Comparison of ENCODE assay signal across 24 cellular contexts in genomic region chr7:30855936-30856335, GRCh38. TPM values are rescaled to one million over a fixed set of nuclear protein-coding genes. Genes with fewer than 3 reads are reported as not detected.
"Had no signal": no experiment of that assay in that cellular context is flagged by ENCODE, and none has a peak within 500 bp of the region (broad histone marks: within the 10 kb centered on the region; RNA-seq: fewer than 3 reads in every experiment).

No MANE protein-coding gene starts in this region.

- H3K9me2 ChIP-seq: SK-N-SH had no signal

- ATAC-seq: Panc1, PC-3 had no signal

- H3K4me2 ChIP-seq: SK-N-SH had no signal

- H3K9me3 ChIP-seq: SK-N-SH had no signal

- H3K27ac ChIP-seq: HL-60, RWPE1 had no signal

- DNase-seq: KBM-7; MV-4-11; NCI-H1048; NCI-H1105; NCI-H1417; NCI-H1436 treated with DMSO at 0.1 percent for 48 hours; NCI-H1694; NCI-H187 treated with DMSO at 0.1 percent for 48 hours; NCI-H2081; NCI-H2107; NCI-H2227 treated with DMSO at 0.1 percent for 48 hours; NCI-H524; NCI-H526 treated with DMSO at 0.1 percent for 48 hours; NCI-H748 treated with DMSO at 0.1 percent for 48 hours; NK-92 treated with Interleukin-12 subunit alpha and Interleukin-12 subunit beta, amount 100 ng/mL, for 24 hours; PC-3; SHP77; SK-N-SH; SW 1271 had no signal

RNA-seq across cellular contexts. Expression of gene AQP1, which starts 55.7 kb away (rescaled TPM):
- total RNA-seq: MCF 10A, OCI-LY7 had no signal
